8 cellular contexts compared by ENCODE assay signal in genomic region chr1:9101510-9102146, GRCh38. TPM values are rescaled to one million over a fixed set of nuclear protein-coding genes. Genes with fewer than 3 reads are reported as not detected.
A peak's percentile ranks its signal among the peaks of the same experiment; 100 is the strongest.
DNase-seq lines count a peak whose midpoint lies in the region; ATAC-seq and TF ChIP-seq lines count a peak whose summit lies in the region.

No MANE protein-coding gene starts in this region.

- ATAC-seq in activated CD8-positive, alpha-beta T cell treated with anti-CD3 and anti-CD28 coated beads for 36 hours: peak; percentile 74
- ATAC-seq in heart right ventricle: peak in 6 of 8 donors; percentile 57 to 69 (median 64)
- ATAC-seq in HG03432 (IDR thresholded peaks at IDR 0.05; ENCODE audit: unreplicated experiment): no peak
- no peak for ATAC-seq in GM18498 (IDR thresholded peaks at IDR 0.05; ENCODE audit: unreplicated experiment)

- peak; percentile 89 for TF ChIP-seq CTCF in GM12873 (IDR thresholded peaks at IDR 0.05; ENCODE audit: insufficient read depth, low read depth, low read length, missing control alignments)
- TF ChIP-seq CTCF in activated CD8-positive, alpha-beta T cell treated with anti-CD3 and anti-CD28 coated beads for 36 hours (IDR thresholded peaks at IDR 0.05): peak; percentile 61
- peak; percentile 29 to 75 (median 64) for TF ChIP-seq CTCF in heart right ventricle (IDR thresholded peaks at IDR 0.05)
- peak; percentile 92 for TF ChIP-seq CTCF in retinal pigment epithelial cell (conservative IDR thresholded peaks at IDR 0.05; ENCODE audit: low read depth, low read length)

- H3K4me3 ChIP-seq in heart right ventricle (no peak overlapping the region), retinal pigment epithelial cell (ENCODE audit: low read length) (no peak overlapping the region)

- H3K36me3 ChIP-seq in heart right ventricle: peaks cover 0 to 49% (median 13%) of the 10 kb centered on the region in 9 donors

- H3K4me3 Mint-ChIP-seq in activated CD8-positive, alpha-beta T cell treated with anti-CD3 and anti-CD28 coated beads for 36 hours: no peak overlapping the region

- POLR2A ChIA-PET in activated CD8-positive, alpha-beta T cell treated with anti-CD3 and anti-CD28 coated beads for 36 hours (lab: Charles Lee): no interaction called here

- WGBS in heart right ventricle, 2 donors: 43 to 46% methylated on average over 4 of the region's 4 CpGs

- H3K27ac ChIP-seq in heart right ventricle: no peak overlapping the region

- H3K27me3 ChIP-seq in heart right ventricle: no peaks in the 10 kb centered on the region

- peaks cover 0 to 11% (median 0%) of the 10 kb centered on the region in 9 donors for H3K4me1 ChIP-seq in heart right ventricle

- H3K4me1 Mint-ChIP-seq in activated CD8-positive, alpha-beta T cell treated with anti-CD3 and anti-CD28 coated beads for 36 hours (ENCODE audit: low read depth): no peaks in the 10 kb centered on the region

- DNase-seq in AG20443 (ENCODE audit: low spot score) (peak; percentile 89), NCI-H1930 (lab: John Stamatoyannopoulos, UW) (peak; percentile 15 to 42), heart right ventricle (peak in 1 of 2 donors; percentile 41), retinal pigment epithelial cell (ENCODE audit: low read depth) (no peak)
- DNase-seq in activated CD8-positive, alpha-beta T cell treated with anti-CD3 and anti-CD28 coated beads for 36 hours: peak; percentile 54

- H3K9me3 Mint-ChIP-seq in activated CD8-positive, alpha-beta T cell treated with anti-CD3 and anti-CD28 coated beads for 36 hours: no peaks in the 10 kb centered on the region

- no peaks in the 10 kb centered on the region for H3K9me3 ChIP-seq in heart right ventricle

- H3K36me3 Mint-ChIP-seq in activated CD8-positive, alpha-beta T cell treated with anti-CD3 and anti-CD28 coated beads for 36 hours (ENCODE audit: low read depth): no peaks in the 10 kb centered on the region

- no peaks in the 10 kb centered on the region for H3K27me3 Mint-ChIP-seq in activated CD8-positive, alpha-beta T cell treated with anti-CD3 and anti-CD28 coated beads for 36 hours

- intact Hi-C loops in activated CD8-positive, alpha-beta T cell treated with anti-CD3 and anti-CD28 coated beads for 36 hours (cut with micrococcal nuclease): loop anchor here (10.0 kb wide), 1 partner anchor 87 kb away; no protein-coding TSS in a partner anchor
- intact Hi-C loops in heart right ventricle (cut with DNase I): loop anchor here (5.0 to 10.0 kb wide), 5 partner anchors 89 to 184 kb away; no protein-coding TSS in a partner anchor

- H3K27ac Mint-ChIP-seq in activated CD8-positive, alpha-beta T cell treated with anti-CD3 and anti-CD28 coated beads for 36 hours: no peak overlapping the region

- CTCF ChIA-PET in activated CD8-positive, alpha-beta T cell treated with anti-CD3 and anti-CD28 coated beads for 36 hours (lab: Charles Lee): interaction anchor here (1.1 to 2.9 kb wide), 7 partner anchors 10 to 97 kb away, joined by 3 to 18 read pairs (median 4); no protein-coding TSS in a partner anchor

RNA-seq across cellular contexts. Expression of gene GPR157, which starts 27.3 kb away (rescaled TPM):
- total RNA-seq in activated CD8-positive, alpha-beta T cell treated with anti-CD3 and anti-CD28 coated beads for 36 hours: 1 to 10 TPM; 3.4 to 4.7 TPM
- 10 to 100 TPM; 24.4 to 69.1 (median 40.9) TPM for total RNA-seq in heart right ventricle
- polyA plus RNA-seq in heart right ventricle: 1 to 10 TPM; 5.1 to 9.3 TPM

RNA-seq across cellular contexts. Expression of gene SLC2A5, which starts 32.2 kb away (rescaled TPM):
- total RNA-seq in activated CD8-positive, alpha-beta T cell treated with anti-CD3 and anti-CD28 coated beads for 36 hours: not detected
- 10 to 100 TPM in 1 of 10 donors, 1 to 10 TPM in 9; 1.3 to 15.6 (median 4.3) TPM for total RNA-seq in heart right ventricle
- 1 to 10 TPM in 1 of 2 donors, under 1 TPM in 1; 0.39 to 1.7 TPM for polyA plus RNA-seq in heart right ventricle

Comparison
In these comparisons a context has a peak if more than half of its experiments do, and no peak if none do; other contexts are left out.
1. ATAC-seq: peak in activated CD8-positive, alpha-beta T cell treated with anti-CD3 and anti-CD28 coated beads for 36 hours (single experiment) and heart right ventricle (6 of 8); none in HG03432 (single experiment) and GM18498 (single experiment).
2. RNA of gene GPR157, which starts 27.3 kb away (total RNA-seq): 24.4 to 69.1 TPM in heart right ventricle; 3.4 to 4.7 TPM in activated CD8-positive, alpha-beta T cell treated with anti-CD3 and anti-CD28 coated beads for 36 hours; every median in the first group is over 4 times any median in the second.
3. Peak in every context shown above with its lines, with median percentiles within 50 percentile points of each other: CTCF ChIP-seq.